In the genomic region with DNA sequence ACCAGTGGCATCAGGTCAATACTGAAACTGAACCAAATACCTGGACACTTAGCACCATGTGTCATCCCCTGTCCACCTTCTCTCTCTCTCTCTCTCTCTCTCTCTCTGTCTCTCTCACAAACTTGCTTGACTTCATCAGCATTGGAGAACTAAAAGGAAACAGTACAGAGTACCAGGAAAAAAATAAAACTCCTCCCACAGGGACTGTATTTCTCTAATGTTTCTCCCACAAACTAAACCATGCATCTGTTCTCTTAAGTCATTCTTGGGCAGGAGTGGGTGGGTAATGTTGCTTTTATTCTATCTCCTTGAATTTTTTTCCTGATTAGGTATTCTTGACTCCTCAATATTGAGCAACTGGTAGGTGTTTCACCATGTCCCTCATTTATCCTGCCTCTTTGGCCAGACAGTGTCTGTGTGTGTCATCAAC, we compare ENCODE assay signal across 24 cellular contexts.
DNase-seq lines count a peak whose midpoint lies in the region; ATAC-seq, FAIRE-seq and TF ChIP-seq lines count a peak whose summit lies in the region.
"Had no signal": no experiment of that assay in that cellular context is flagged by ENCODE, and none has a peak within 500 bp of the region (broad histone marks: within the 10 kb centered on the region; RNA-seq: fewer than 3 reads in every experiment).

No MANE protein-coding gene starts in this region.

- ATAC-seq in activated CD8-positive, alpha-beta T cell treated with anti-CD3 and anti-CD28 coated beads for 36 hours: no peak
- ATAC-seq: activated naive CD8-positive, alpha-beta T cell treated with anti-CD3 and anti-CD28 coated beads, Interleukin-2, amount 50 U/mL, for 24 hours; GM12878; sciatic nerve; stimulated activated effector memory CD8-positive, alpha-beta T cell treated with anti-CD3 and anti-CD28 coated beads, Interleukin-12 subunit alpha, Interleukin-12 subunit beta, amount 100 ng/mL, for 72 hours had no signal

- POLR2A ChIA-PET in H1 (lab: Charles Lee; ENCODE audit: partially characterized antibody): no interaction called here
- POLR2A ChIA-PET in activated CD8-positive, alpha-beta T cell treated with anti-CD3 and anti-CD28 coated beads for 36 hours (lab: Charles Lee): no interaction called here

- TF ChIP-seq RAD21 in H1 (IDR thresholded peaks at IDR 0.05 in 1 of 2, conservative IDR thresholded peaks at IDR 0.05 in 1 of 2; ENCODE audit: low read depth in 2 of 2, low read length in 2 of 2): no peak

- no peak overlapping the region for H3K9ac ChIP-seq in H1 (replicated peaks in 1 of 4; ENCODE audit: extremely low read depth in 1 of 4, low read depth in 3 of 4, low read length in 3 of 4)

- H3K14ac ChIP-seq in H1 (ENCODE audit: insufficient read length): no peak overlapping the region

- H4K91ac ChIP-seq in H1 (replicated peaks; ENCODE audit: insufficient read length, low read length): no peak overlapping the region

- no peak overlapping the region for H2BK5ac ChIP-seq in H1 (ENCODE audit: low read depth, low read length)

- no peak overlapping the region for H2BK20ac ChIP-seq in H1 (ENCODE audit: low read length)

- H3K4ac ChIP-seq in H1 (replicated peaks; ENCODE audit: insufficient read length, low read depth, low read length): no peak overlapping the region

- intact Hi-C loops in activated CD8-positive, alpha-beta T cell treated with anti-CD3 and anti-CD28 coated beads for 36 hours (cut with micrococcal nuclease): loop anchor here (10.0 kb wide), 1 partner anchor 106 kb away; no protein-coding TSS in a partner anchor

- peaks cover 26% of the 10 kb centered on the region for H3K4me1 Mint-ChIP-seq in nephron progenitor cell
- no peaks in the 10 kb centered on the region for H3K4me1 Mint-ChIP-seq in activated CD8-positive, alpha-beta T cell treated with anti-CD3 and anti-CD28 coated beads for 36 hours (ENCODE audit: low read depth)
- H3K4me1 Mint-ChIP-seq: stimulated activated effector memory CD8-positive, alpha-beta T cell treated with anti-CD3 and anti-CD28 coated beads, Interleukin-12 subunit alpha, Interleukin-12 subunit beta, amount 100 ng/mL, for 72 hours had no signal

- no peak overlapping the region for H2BK120ac ChIP-seq in H1 (replicated peaks; ENCODE audit: low read depth, low read length)

- no peak overlapping the region for H3K4me2 ChIP-seq in H1 (ENCODE audit: insufficient read depth in 1 of 2, low read depth in 2 of 2, low read length in 2 of 2)

- no peaks in the 10 kb centered on the region for H3K79me1 ChIP-seq in H1 (ENCODE audit: low read depth, low read length)

- H3K56ac ChIP-seq in H1 (replicated peaks; ENCODE audit: insufficient read length, low read depth, low read length): no peak overlapping the region

- H3K18ac ChIP-seq in H1 (ENCODE audit: extremely low read depth, low read length): no peak overlapping the region

- no peak overlapping the region for H2AFZ ChIP-seq in H1 (ENCODE audit: low read length)

- no peaks in the 10 kb centered on the region for H3K79me2 ChIP-seq in H1 (ENCODE audit: control insufficient read depth in 1 of 2, insufficient read depth in 2 of 2, low read length in 2 of 2)

- peak; percentile 65 for DNase-seq in Caki2 (ENCODE audit: low read depth)
- DNase-seq in LHCN-M2 (ENCODE audit: low read depth): peak; percentile 26
- no peak for DNase-seq in H1 (ENCODE audit: low read depth in 1 of 2, low spot score in 2 of 2)
- no peak for DNase-seq in nephron progenitor cell
- no peak for DNase-seq in activated CD8-positive, alpha-beta T cell treated with anti-CD3 and anti-CD28 coated beads for 36 hours
- DNase-seq in suprapubic skin (ENCODE audit: low spot score in 2 of 2): no peak
- no peak for DNase-seq in T-helper 2 cell
- DNase-seq: activated CD8-positive, alpha-beta memory T cell treated with anti-CD3 and anti-CD28 coated beads, Interleukin-2, amount 50 U/mL, for 48 hours; activated effector memory CD4-positive, alpha-beta T cell treated with Interleukin-2 at 50 U/mL for 16 hours; activated naive CD8-positive, alpha-beta T cell treated with anti-CD3 and anti-CD28 coated beads, Interleukin-2, amount 50 U/mL, for 24 hours; cortex of kidney; GF-D8; GOT3; KG1; mesenchymal stem cell; NCI-H187 treated with DMSO at 0.1 percent for 48 hours; NCI-H82; ovary; testis had no signal

- FAIRE-seq in H1 (lab: Jason Lieb, UNC): no peak

- H3K36me3 Mint-ChIP-seq in nephron progenitor cell (ENCODE audit: low read depth): no peaks in the 10 kb centered on the region
- no peaks in the 10 kb centered on the region for H3K36me3 Mint-ChIP-seq in activated CD8-positive, alpha-beta T cell treated with anti-CD3 and anti-CD28 coated beads for 36 hours (ENCODE audit: low read depth)
- H3K36me3 Mint-ChIP-seq: stimulated activated effector memory CD8-positive, alpha-beta T cell treated with anti-CD3 and anti-CD28 coated beads, Interleukin-12 subunit alpha, Interleukin-12 subunit beta, amount 100 ng/mL, for 72 hours had no signal

- H3K27ac ChIP-seq in H1 (ENCODE audit: low read depth, low read length) (no peak overlapping the region), suprapubic skin (no peak overlapping the region)
- H3K27ac ChIP-seq: ovary, SJSA1, testis had no signal

- no peak overlapping the region for H2BK12ac ChIP-seq in H1 (ENCODE audit: low read depth, low read length)

- no peaks in the 10 kb centered on the region for H3K9me3 ChIP-seq in H1 (ENCODE audit: insufficient read depth in 2 of 2, low read depth in 1 of 2, low read length in 1 of 2)
- no peaks in the 10 kb centered on the region for H3K9me3 ChIP-seq in suprapubic skin
- H3K9me3 ChIP-seq: ovary, SJSA1, testis had no signal

- no peak for TF ChIP-seq POLR2A in H1 (IDR thresholded peaks at IDR 0.05; ENCODE audit: control extremely low read depth in 1 of 2, low read depth in 2 of 2, low read length in 2 of 2)
- TF ChIP-seq POLR2A in suprapubic skin (IDR thresholded peaks at IDR 0.05): no peak

- no peak overlapping the region for H4K5ac ChIP-seq in H1 (ENCODE audit: insufficient read length, low read depth, low read length)

- no peak overlapping the region for H3K4me3 Mint-ChIP-seq in nephron progenitor cell
- H3K4me3 Mint-ChIP-seq in activated CD8-positive, alpha-beta T cell treated with anti-CD3 and anti-CD28 coated beads for 36 hours: no peak overlapping the region
- H3K4me3 Mint-ChIP-seq: activated naive CD8-positive, alpha-beta T cell treated with anti-CD3 and anti-CD28 coated beads, Interleukin-2, amount 50 U/mL, for 24 hours; stimulated activated effector memory CD8-positive, alpha-beta T cell treated with anti-CD3 and anti-CD28 coated beads, Interleukin-12 subunit alpha, Interleukin-12 subunit beta, amount 100 ng/mL, for 72 hours; T-helper 1 cell treated with Interleukin-12 subunit alpha and Interleukin-12 subunit beta and Interleukin-4 antibody, amounts not matched to agents 30 μg/mL and 1 μg/mL, for 36 hours had no signal

- H3K4me1 ChIP-seq in H1 (replicated peaks in 1 of 4; ENCODE audit: control insufficient read depth in 3 of 4, insufficient read depth in 4 of 4, low read length in 3 of 4): peaks cover 9 to 26% (median 15%) of the 10 kb centered on the region in 4 experiments
- H3K4me1 ChIP-seq in suprapubic skin: no peaks in the 10 kb centered on the region
- H3K4me1 ChIP-seq: testis had no signal

- H3K4me3 ChIP-seq in H1 (ENCODE audit: extremely low read depth in 1 of 4, insufficient read depth in 2 of 4, low read depth in 3 of 4, low read length in 4 of 4) (no peak overlapping the region), suprapubic skin (no peak overlapping the region)
- H3K4me3 ChIP-seq: GM12878, ovary, SJSA1, testis had no signal

- TF ChIP-seq CTCF in H1 (IDR thresholded peaks at IDR 0.05; ENCODE audit: control extremely low read depth in 1 of 3, insufficient read depth in 1 of 3, low read depth in 1 of 3, low read length in 3 of 3) (no peak), nephron progenitor cell (IDR thresholded peaks at IDR 0.05) (no peak), suprapubic skin (IDR thresholded peaks at IDR 0.05) (no peak)
- TF ChIP-seq CTCF in activated CD8-positive, alpha-beta T cell treated with anti-CD3 and anti-CD28 coated beads for 36 hours (IDR thresholded peaks at IDR 0.05): no peak

- H3K27me3 ChIP-seq in H1 (replicated peaks in 1 of 4; ENCODE audit: control insufficient read depth in 3 of 4, extremely low read depth in 1 of 4, insufficient read depth in 3 of 4, low read length in 3 of 4) (peaks cover 0 to 3% (median 0%) of the 10 kb centered on the region in 4 experiments; a peak in 1 of 7 replicates), suprapubic skin (peaks cover 57% of the 10 kb centered on the region)
- H3K27me3 ChIP-seq: ovary, testis had no signal

- no peak overlapping the region for H3K23ac ChIP-seq in H1 (ENCODE audit: insufficient read length)

- no peak overlapping the region for H4K8ac ChIP-seq in H1 (ENCODE audit: extremely low read depth, insufficient read depth, low read length)

- H3K27me3 Mint-ChIP-seq in nephron progenitor cell (ENCODE audit: low read depth, poor library complexity): peaks cover 71% of the 10 kb centered on the region
- H3K27me3 Mint-ChIP-seq in activated CD8-positive, alpha-beta T cell treated with anti-CD3 and anti-CD28 coated beads for 36 hours: peaks cover 25% of the 10 kb centered on the region

- TF ChIP-seq EP300 in H1 (IDR thresholded peaks at IDR 0.05; ENCODE audit: borderline replicate concordance in 1 of 2, low read depth in 2 of 2, low read length in 2 of 2) (no peak), suprapubic skin (IDR thresholded peaks at IDR 0.05) (no peak)

- H3K36me3 ChIP-seq in H1 (ENCODE audit: control insufficient read depth in 2 of 4, insufficient read depth in 4 of 4, low read length in 3 of 4): no peaks in the 10 kb centered on the region
- no peaks in the 10 kb centered on the region for H3K36me3 ChIP-seq in suprapubic skin
- H3K36me3 ChIP-seq: ovary, SJSA1 had no signal

- no peak overlapping the region for H2BK15ac ChIP-seq in H1 (ENCODE audit: low read length)

- in situ Hi-C loops in Caki2 (cut with HindIII; ENCODE audit: low pct_unique_long_range_greater_than_20kb, low sequenced_read_pairs): no loop called here

- no peaks in the 10 kb centered on the region for H3K9me3 Mint-ChIP-seq in nephron progenitor cell
- no peaks in the 10 kb centered on the region for H3K9me3 Mint-ChIP-seq in activated CD8-positive, alpha-beta T cell treated with anti-CD3 and anti-CD28 coated beads for 36 hours
- H3K9me3 Mint-ChIP-seq: activated naive CD8-positive, alpha-beta T cell treated with anti-CD3 and anti-CD28 coated beads, Interleukin-2, amount 50 U/mL, for 24 hours; stimulated activated effector memory CD8-positive, alpha-beta T cell treated with anti-CD3 and anti-CD28 coated beads, Interleukin-12 subunit alpha, Interleukin-12 subunit beta, amount 100 ng/mL, for 72 hours; T-helper 1 cell treated with Interleukin-12 subunit alpha and Interleukin-12 subunit beta and Interleukin-4 antibody, amounts not matched to agents 30 μg/mL and 1 μg/mL, for 36 hours had no signal

- 0 out of 2 replicates have a peak overlapping the region, but pooled peaks have one; percentile 33 for H2AK5ac ChIP-seq in H1 (ENCODE audit: low read depth, low read length)

- H3K23me2 ChIP-seq in H1 (ENCODE audit: low read depth, low read length): no peaks in the 10 kb centered on the region

- no peaks in the 10 kb centered on the region for H4K20me1 ChIP-seq in H1 (replicated peaks in 1 of 2; ENCODE audit: control insufficient read depth in 1 of 2, insufficient read depth in 2 of 2, low read length in 2 of 2)

- H3K27ac Mint-ChIP-seq in nephron progenitor cell: peak overlapping the region; percentile 20
- no peak overlapping the region for H3K27ac Mint-ChIP-seq in activated CD8-positive, alpha-beta T cell treated with anti-CD3 and anti-CD28 coated beads for 36 hours
- H3K27ac Mint-ChIP-seq: activated naive CD8-positive, alpha-beta T cell treated with anti-CD3 and anti-CD28 coated beads, Interleukin-2, amount 50 U/mL, for 24 hours; T-helper 1 cell treated with Interleukin-12 subunit alpha and Interleukin-12 subunit beta and Interleukin-4 antibody, amounts not matched to agents 30 μg/mL and 1 μg/mL, for 36 hours had no signal

- CTCF ChIA-PET in H1 (lab: Charles Lee; ENCODE audit: partially characterized antibody): no interaction called here
- CTCF ChIA-PET in activated CD8-positive, alpha-beta T cell treated with anti-CD3 and anti-CD28 coated beads for 36 hours (lab: Charles Lee): no interaction called here

Comparison
In these comparisons a context has a peak if more than half of its experiments do, and no peak if none do; other contexts are left out.
1. DNase-seq: peak in Caki2 (single experiment) and LHCN-M2 (single experiment); none in H1 (0 of 2), nephron progenitor cell (single experiment), activated CD8-positive, alpha-beta T cell treated with anti-CD3 and anti-CD28 coated beads for 36 hours (single experiment), suprapubic skin (0 of 2) and T-helper 2 cell (0 of 5).